ENCODE assay signal across 16 cellular contexts in the genomic region with DNA sequence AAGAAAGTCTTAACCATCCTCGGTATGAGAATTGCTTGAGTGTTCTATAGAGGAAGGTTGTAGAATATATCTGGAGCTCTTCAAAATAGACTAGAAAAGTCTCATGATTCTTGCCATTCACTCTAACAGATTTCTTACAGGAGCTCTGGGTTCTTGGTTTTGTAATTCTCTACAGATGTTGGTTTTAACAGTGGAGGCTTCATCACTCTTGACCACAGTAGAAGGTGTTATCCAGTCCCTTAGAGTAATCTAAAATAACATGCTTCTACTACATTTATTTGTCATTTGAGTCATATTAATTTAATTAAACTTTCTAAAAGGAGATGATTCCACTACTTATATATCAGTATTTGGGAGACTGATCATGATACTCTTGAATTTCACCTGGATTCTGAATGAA. TPM values are rescaled to one million over a fixed set of nuclear protein-coding genes. Genes with fewer than 3 reads are reported as not detected.
DNase-seq lines count a peak whose midpoint lies in the region; ATAC-seq and TF ChIP-seq lines count a peak whose summit lies in the region.
"Had no signal": no experiment of that assay in that cellular context is flagged by ENCODE, and none has a peak within 500 bp of the region (broad histone marks: within the 10 kb centered on the region; RNA-seq: fewer than 3 reads in every experiment).

No MANE protein-coding gene starts in this region.

- no peak for DNase-seq in central memory CD8-positive, alpha-beta T cell (ENCODE audit: low spot score in 2 of 2)
- DNase-seq in natural killer cell: no peak
- no peak for DNase-seq in NCI-H2196 treated with DMSO at 0.1 percent for 48 hours (lab: John Stamatoyannopoulos, UW; ENCODE audit: unreplicated experiment)
- DNase-seq: Caco-2; CD4-positive, CD25-positive, alpha-beta regulatory T cell; CD8-positive, alpha-beta T cell; DMS153; DND-41; GOT3; H7; HCEC 1CT had no signal

- peaks cover 25% of the 10 kb centered on the region for H3K79me2 ChIP-seq in Loucy (ENCODE audit: insufficient read depth, low read length)

- no peak for ATAC-seq in central memory CD8-positive, alpha-beta T cell (replicated peaks; ENCODE audit: extremely low read depth, poor library complexity, severe bottlenecking)
- ATAC-seq in natural killer cell (peak; percentile 39 to 82 (median 68)), HG03439 (IDR thresholded peaks at IDR 0.05; ENCODE audit: unreplicated experiment) (no peak)
- no peak for ATAC-seq in activated CD4-positive, CD25-positive, alpha-beta regulatory T cell treated with anti-CD3 and anti-CD28 coated beads, Interleukin-2, amount 50 U/mL, for 24 hours
- ATAC-seq: CD8-positive, alpha-beta T cell had no signal

- H3K36me3 Mint-ChIP-seq in central memory CD8-positive, alpha-beta T cell (ENCODE audit: insufficient read depth): peaks cover 15% of the 10 kb centered on the region
- H3K36me3 Mint-ChIP-seq in natural killer cell: no peaks in the 10 kb centered on the region

- no peak overlapping the region for H3K9ac ChIP-seq in Loucy (ENCODE audit: low read depth, low read length, poor library complexity, severe bottlenecking)
- H3K9ac ChIP-seq: BLaER1 had no signal

- H3K4me1 ChIP-seq in Loucy (ENCODE audit: insufficient read depth, low read length, poor library complexity, severe bottlenecking): peaks cover 11% of the 10 kb centered on the region
- H3K4me1 ChIP-seq: BLaER1, Caco-2 had no signal

- intact Hi-C loops in natural killer cell (cut with micrococcal nuclease): no loop called here

- no peaks in the 10 kb centered on the region for H3K27me3 Mint-ChIP-seq in central memory CD8-positive, alpha-beta T cell
- no peaks in the 10 kb centered on the region for H3K27me3 Mint-ChIP-seq in natural killer cell (ENCODE audit: low read depth in 2 of 2)
- H3K27me3 Mint-ChIP-seq: B cell; CD4-positive, CD25-positive, alpha-beta regulatory T cell had no signal

- H4K20me1 ChIP-seq in Loucy (ENCODE audit: insufficient read depth, low read length, poor library complexity, severe bottlenecking): no peaks in the 10 kb centered on the region

- no peaks in the 10 kb centered on the region for H3F3A ChIP-seq in Loucy (ENCODE audit: low read depth)

- H3K27me3 ChIP-seq in Loucy (ENCODE audit: insufficient read depth, low read length, poor library complexity, severe bottlenecking): no peaks in the 10 kb centered on the region
- H3K27me3 ChIP-seq: BLaER1 had no signal

- TF ChIP-seq CTCF in Loucy (conservative IDR thresholded peaks at IDR 0.05; ENCODE audit: low read length) (no peak), natural killer cell (IDR thresholded peaks at IDR 0.05) (no peak)

- no peaks in the 10 kb centered on the region for H3K9me3 ChIP-seq in Loucy (ENCODE audit: insufficient read depth, low read depth, low read length)
- H3K9me3 ChIP-seq: Caco-2 had no signal

- H3K4me3 ChIP-seq in Loucy (ENCODE audit: low read length, poor library complexity, severe bottlenecking): peak overlapping the region; percentile 3
- H3K4me3 ChIP-seq: BLaER1 had no signal

- H3K36me3 ChIP-seq in Loucy (ENCODE audit: insufficient read depth, low read length): peaks cover 23% of the 10 kb centered on the region; the same call in 1 of the 2 replicates

- peak overlapping the region; percentile 76 for H3K27ac Mint-ChIP-seq in central memory CD8-positive, alpha-beta T cell (ENCODE audit: low read depth)
- H3K27ac Mint-ChIP-seq in natural killer cell: peak overlapping the region; percentile 41 to 63
- H3K27ac Mint-ChIP-seq: B cell; CD8-positive, alpha-beta T cell had no signal

- no peak overlapping the region for H3K4me3 Mint-ChIP-seq in central memory CD8-positive, alpha-beta T cell
- H3K4me3 Mint-ChIP-seq in natural killer cell: peak overlapping the region; percentile 21
- H3K4me3 Mint-ChIP-seq: B cell; CD4-positive, CD25-positive, alpha-beta regulatory T cell; CD8-positive, alpha-beta T cell had no signal

- H3K4me2 ChIP-seq in Loucy (ENCODE audit: low read depth, low read length, poor library complexity, severe bottlenecking): peak overlapping the region; percentile 23
- H3K4me2 ChIP-seq: BLaER1 had no signal

- H3K4me1 Mint-ChIP-seq in central memory CD8-positive, alpha-beta T cell: peaks cover 26% of the 10 kb centered on the region
- peaks cover 39 to 40% of the 10 kb centered on the region in 2 donors for H3K4me1 Mint-ChIP-seq in natural killer cell

- H2AFZ ChIP-seq in Loucy (ENCODE audit: low read length): no peak overlapping the region

- no peaks in the 10 kb centered on the region for H3K9me3 Mint-ChIP-seq in central memory CD8-positive, alpha-beta T cell
- no peaks in the 10 kb centered on the region for H3K9me3 Mint-ChIP-seq in natural killer cell

- H3K9me2 ChIP-seq in Loucy (replicated peaks; ENCODE audit: low read depth, low read length): no peaks in the 10 kb centered on the region

RNA-seq across cellular contexts. Expression of a gene that starts 9.7 kb away (rescaled TPM):
- total RNA-seq in natural killer cell: 10 to 100 TPM; 10.9 to 15.7 (median 12.7) TPM

RNA-seq across cellular contexts. Expression of a gene that starts 9.9 kb away (rescaled TPM):
- total RNA-seq in natural killer cell: 10 to 100 TPM; 11.7 to 18.4 (median 16.7) TPM

Comparison
In these comparisons a context has a peak if more than half of its experiments do, and no peak if none do; other contexts are left out.
1. ATAC-seq: peak in natural killer cell (3 of 3); none in central memory CD8-positive, alpha-beta T cell (single experiment), HG03439 (single experiment) and activated CD4-positive, CD25-positive, alpha-beta regulatory T cell treated with anti-CD3 and anti-CD28 coated beads, Interleukin-2, amount 50 U/mL, for 24 hours (0 of 2).